ENCODE assay signal across 27 cellular contexts in genomic region chr6:8679823-8680222, GRCh38.
"Had no signal": no experiment of that assay in that cellular context is flagged by ENCODE, and none has a peak within 500 bp of the region (broad histone marks: within the 10 kb centered on the region; RNA-seq: fewer than 3 reads in every experiment).

No MANE protein-coding gene starts in this region.

- H3K27me3 ChIP-seq: colonic mucosa, esophagus squamous epithelium, gastrocnemius medialis, heart right ventricle, left lung had no signal

- H3K27ac Mint-ChIP-seq: dendritic cell treated with granulocyte-macrophage colony-stimulating factor and Interleukin-4, amounts not matched to agents 40 ng/mL and 50 ng/mL, for 4 days; effector memory CD8-positive, alpha-beta T cell; endodermal cell; naive thymus-derived CD4-positive, alpha-beta T cell had no signal

- H3K27ac ChIP-seq: colonic mucosa, epithelial cell of prostate, esophagus squamous epithelium, gastrocnemius medialis, heart right ventricle, left lung, lower lobe of right lung had no signal

- H3K36me3 Mint-ChIP-seq: naive thymus-derived CD4-positive, alpha-beta T cell had no signal

- H3K36me3 ChIP-seq: colonic mucosa, esophagus squamous epithelium, gastrocnemius medialis, heart right ventricle, left lung, lower lobe of right lung had no signal

- DNase-seq: colonic mucosa; cortex of kidney; effector CD8-positive, alpha-beta T cell; effector memory CD8-positive, alpha-beta T cell; endodermal cell; erythroblast; esophagus squamous epithelium; foreskin fibroblast; foreskin melanocyte; gastrocnemius medialis; glutamatergic neuron; head of caudate nucleus; heart right ventricle; hippocampal formation; left cardiac atrium; left lung; left ventricle myocardium superior; lower lobe of right lung; mesenchymal stem cell; midbrain; naive thymus-derived CD4-positive, alpha-beta T cell had no signal

- H3K27me3 Mint-ChIP-seq: effector memory CD8-positive, alpha-beta T cell; naive thymus-derived CD4-positive, alpha-beta T cell had no signal

- H3K4me3 ChIP-seq: colonic mucosa, esophagus squamous epithelium, gastrocnemius medialis, heart right ventricle, left lung, lower lobe of right lung had no signal

- ATAC-seq: effector memory CD8-positive, alpha-beta T cell; esophagus mucosa; gastrocnemius medialis; heart right ventricle; left cardiac atrium; left lung; left ventricle myocardium superior; lower lobe of right lung; naive thymus-derived CD4-positive, alpha-beta T cell had no signal

- H3K9me3 Mint-ChIP-seq: dendritic cell treated with granulocyte-macrophage colony-stimulating factor and Interleukin-4, amounts not matched to agents 40 ng/mL and 50 ng/mL, for 4 days; endodermal cell had no signal

- H3K4me1 Mint-ChIP-seq: endodermal cell; naive thymus-derived CD4-positive, alpha-beta T cell had no signal

- H3K4me1 ChIP-seq: colonic mucosa, esophagus squamous epithelium, gastrocnemius medialis, heart right ventricle, left lung, lower lobe of right lung had no signal

- H3K4me3 Mint-ChIP-seq: dendritic cell treated with granulocyte-macrophage colony-stimulating factor and Interleukin-4, amounts not matched to agents 40 ng/mL and 50 ng/mL, for 4 days; effector memory CD8-positive, alpha-beta T cell; endodermal cell; naive thymus-derived CD4-positive, alpha-beta T cell had no signal

- FAIRE-seq: endometrium, islet of Langerhans, keratinocyte had no signal

- H3K9me3 ChIP-seq: colonic mucosa, esophagus squamous epithelium, gastrocnemius medialis, heart right ventricle, left lung, lower lobe of right lung had no signal
